ENCODE assay signal across 8 cellular contexts in the genomic region with DNA sequence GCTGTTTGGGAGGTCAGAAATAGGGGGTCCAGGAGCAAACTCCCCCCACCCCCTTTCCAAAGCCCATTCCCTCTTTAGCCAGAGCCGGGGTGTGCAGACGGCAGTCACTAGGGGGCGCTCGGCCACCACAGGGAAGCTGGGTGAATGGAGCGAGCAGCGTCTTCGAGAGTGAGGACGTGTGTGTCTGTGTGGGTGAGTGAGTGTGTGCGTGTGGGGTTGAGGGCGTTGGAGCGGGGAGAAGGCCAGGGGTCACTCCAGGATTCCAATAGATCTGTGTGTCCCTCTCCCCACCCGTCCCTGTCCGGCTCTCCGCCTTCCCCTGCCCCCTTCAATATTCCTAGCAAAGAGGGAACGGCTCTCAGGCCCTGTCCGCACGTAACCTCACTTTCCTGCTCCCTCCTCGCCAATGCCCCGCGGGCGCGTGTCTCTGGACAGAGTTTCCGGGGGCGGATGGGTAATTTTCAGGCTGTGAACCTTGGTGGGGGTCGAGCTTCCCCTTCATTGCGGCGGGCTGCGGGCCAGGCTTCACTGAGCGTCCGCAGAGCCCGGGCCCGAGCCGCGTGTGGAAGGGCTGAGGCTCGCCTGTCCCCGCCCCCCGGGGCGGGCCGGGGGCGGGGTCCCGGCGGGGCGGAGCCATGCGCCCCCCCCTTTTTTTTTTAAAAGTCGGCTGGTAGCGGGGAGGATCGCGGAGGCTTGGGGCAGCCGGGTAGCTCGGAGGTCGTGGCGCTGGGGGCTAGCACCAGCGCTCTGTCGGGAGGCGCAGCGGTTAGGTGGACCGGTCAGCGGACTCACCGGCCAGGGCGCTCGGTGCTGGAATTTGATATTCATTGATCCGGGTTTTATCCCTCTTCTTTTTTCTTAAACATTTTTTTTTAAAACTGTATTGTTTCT. TPM values are rescaled to one million over a fixed set of nuclear protein-coding genes. Genes with fewer than 3 reads are reported as not detected.
DNase-seq lines count a peak whose midpoint lies in the region; ATAC-seq lines count a peak whose summit lies in the region.

A gene (plus strand): TSS at position 686 of the 891 bp plus-strand sequence.

- peak within 1 kb of the TSS; percentile 11 to 71 for H3K27ac Mint-ChIP-seq in effector memory CD8-positive, alpha-beta T cell

- H3K56ac ChIP-seq in mesendoderm (ENCODE audit: low read length): peak within 1 kb of the TSS; percentile 92

- H2BK15ac ChIP-seq in mesendoderm (replicated peaks; ENCODE audit: low read depth): no peak within 1 kb of the TSS

- no peak within 1 kb of the TSS for H4K8ac ChIP-seq in mesendoderm (ENCODE audit: low read depth, low read length)

- peaks cover 20% of the 10 kb centered on the region for H3K4me1 ChIP-seq in mesendoderm (ENCODE audit: control insufficient read depth, low read depth, low read length)

- peak within 1 kb of the TSS; percentile 96 for H3K4me2 ChIP-seq in mesendoderm (ENCODE audit: low read length)

- H3K27me3 Mint-ChIP-seq in effector memory CD8-positive, alpha-beta T cell: peaks cover 27 to 41% of the 10 kb centered on the region in 2 donors

- peaks cover 12 to 15% of the 10 kb centered on the region in 2 donors for H3K4me1 Mint-ChIP-seq in effector memory CD8-positive, alpha-beta T cell (ENCODE audit: low read depth in 2 of 2)

- no peak within 1 kb of the TSS for H3K4ac ChIP-seq in mesendoderm (ENCODE audit: low read depth, low read length)

- H3K9ac ChIP-seq in mesendoderm (ENCODE audit: low read length): peak within 1 kb of the TSS; percentile 92

- H3K79me1 ChIP-seq in mesendoderm (ENCODE audit: low read length): peaks cover 8% of the 10 kb centered on the region

- H2AK5ac ChIP-seq in mesendoderm (ENCODE audit: low read length): no peak within 1 kb of the TSS

- no peak within 1 kb of the TSS for H4K5ac ChIP-seq in mesendoderm (ENCODE audit: low read length)

- H3K36me3 Mint-ChIP-seq in effector memory CD8-positive, alpha-beta T cell (ENCODE audit: insufficient read depth): peaks cover 8% of the 10 kb centered on the region

- H3K27me3 ChIP-seq in mesendoderm (ENCODE audit: insufficient read depth, low read length, poor library complexity): no peaks in the 10 kb centered on the region

- peak within 1 kb of the TSS; percentile 73 for H3K23ac ChIP-seq in mesendoderm (ENCODE audit: low read length)

- peaks cover 30% of the 10 kb centered on the region for H3K79me2 ChIP-seq in mesendoderm (ENCODE audit: control insufficient read depth, insufficient read depth, low read length)

- WGBS in mesendoderm (ENCODE audit: extremely low coverage, insufficient coverage, low lambda C conversion rate): no CpG with 5 or more reads among the region's 62 CpGs

- H2BK5ac ChIP-seq in mesendoderm (ENCODE audit: low read length): no peak within 1 kb of the TSS

- H2BK120ac ChIP-seq in mesendoderm (ENCODE audit: low read depth, low read length): no peak within 1 kb of the TSS

- H3K27ac ChIP-seq in mesendoderm (ENCODE audit: low read depth, low read length): peak within 1 kb of the TSS; percentile 51

- H3K9me3 Mint-ChIP-seq in effector memory CD8-positive, alpha-beta T cell: no peaks in the 10 kb centered on the region

- DNase-seq in CMK (ENCODE audit: low read depth) (peak; percentile 77), HS-5 (ENCODE audit: low read depth) (peak; percentile 68), mesendoderm (peak; percentile 90)
- DNase-seq in NK-92 treated with Interleukin-12 subunit alpha and Interleukin-12 subunit beta, amount 100 ng/mL, for 24 hours (lab: John Stamatoyannopoulos, UW): peak; percentile 67
- DNase-seq in activated CD8-positive, alpha-beta memory T cell treated with anti-CD3 and anti-CD28 coated beads for 4 hours (ENCODE audit: low read depth in 2 of 2): peak; percentile 76 to 79
- DNase-seq in effector memory CD8-positive, alpha-beta T cell: peak; percentile 85 to 90 (median 87)
- DNase-seq in stimulated activated CD8-positive, alpha-beta memory T cell treated with anti-CD3 and anti-CD28 coated beads, Interleukin-15, amount 100 ng/mL, for 24 hours (ENCODE audit: low read depth): peak; percentile 90

- peak within 1 kb of the TSS; percentile 41 for H3K18ac ChIP-seq in mesendoderm (ENCODE audit: low read length)

- peak; percentile 48 for ATAC-seq in GM19463 (IDR thresholded peaks at IDR 0.05; ENCODE audit: unreplicated experiment)
- ATAC-seq in effector memory CD8-positive, alpha-beta T cell (replicated peaks): peak; percentile 83

- H3K36me3 ChIP-seq in mesendoderm (ENCODE audit: control insufficient read depth, insufficient read depth, low read length): no peaks in the 10 kb centered on the region

- peak within 1 kb of the TSS; percentile 86 for H3K4me3 ChIP-seq in mesendoderm (ENCODE audit: low read length)

- peak within 1 kb of the TSS; percentile 92 to 94 for H3K4me3 Mint-ChIP-seq in effector memory CD8-positive, alpha-beta T cell

RNA-seq across cellular contexts. Expression of the gene that starts here (rescaled TPM):
- 27.0 TPM for polyA plus RNA-seq in mesendoderm (2013, experiment 1 of 2)
- 29.4 TPM for polyA plus RNA-seq in mesendoderm (2013, experiment 2 of 2)

Comparison
In these comparisons a context has a peak if more than half of its experiments do, and no peak if none do; other contexts are left out.
1. Peak in every context shown above with its lines: DNase-seq, ATAC-seq, H3K4me3 ChIP-seq and H3K27ac ChIP-seq.